ENCODE assay signal across 24 cellular contexts in the genomic region with DNA sequence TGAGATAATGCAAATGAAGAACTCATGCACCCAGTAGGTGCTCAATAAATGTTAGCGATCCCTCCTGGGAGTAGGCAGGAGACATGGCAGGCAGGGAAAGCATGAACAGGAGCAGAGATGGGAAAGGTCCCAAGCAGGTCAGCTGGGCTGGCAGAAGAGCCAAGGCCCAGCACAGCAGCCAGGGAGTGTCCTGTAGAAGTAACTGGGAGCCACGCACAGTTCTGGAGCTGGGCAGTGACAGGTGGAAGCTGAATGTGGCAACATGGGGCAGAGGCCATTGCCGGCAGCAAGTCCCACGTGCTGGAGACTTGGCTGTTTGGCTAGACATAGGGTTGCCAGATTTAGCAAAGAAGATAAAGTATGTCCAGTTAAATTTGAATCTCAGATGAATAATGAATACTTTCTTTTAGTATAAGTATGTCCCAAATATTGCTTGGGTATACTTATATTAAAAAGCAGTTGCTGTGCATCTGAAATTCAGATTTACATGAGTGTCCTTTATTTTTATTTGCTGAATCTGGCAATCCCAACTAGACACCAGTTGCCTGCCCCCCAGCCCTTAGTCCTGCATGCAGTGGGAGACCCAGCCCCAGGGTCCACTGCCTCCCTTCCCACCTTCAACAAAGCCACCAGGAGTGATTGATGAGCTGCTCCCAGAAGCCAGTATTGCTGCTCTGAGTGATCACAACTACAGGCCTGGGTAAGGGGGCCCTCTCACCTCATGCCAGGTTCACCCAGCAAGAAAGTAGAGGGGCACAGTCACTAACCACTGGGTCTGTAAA. TPM values are rescaled to one million over a fixed set of nuclear protein-coding genes. Genes with fewer than 3 reads are reported as not detected.
"Had no signal": no experiment of that assay in that cellular context is flagged by ENCODE, and none has a peak within 500 bp of the region (broad histone marks: within the 10 kb centered on the region; RNA-seq: fewer than 3 reads in every experiment).

No MANE protein-coding gene starts in this region.

- H3K27ac ChIP-seq: brain microvascular endothelial cell, left lung, spleen, transverse colon had no signal

- H3K9me3 Mint-ChIP-seq: activated T-helper 1 cell treated with anti-CD3 and anti-CD28 coated beads, Interleukin-12 subunit alpha, Interleukin-12 subunit beta, Interleukin-2, Interleukin-4 antibody, amounts not matched to agents 30 ng/mL and 10 ng/mL and 1 ng/mL, durations not matched to agents 14 hours and 24 hours and 36 hours; naive thymus-derived CD8-positive, alpha-beta T cell; neural crest cell; T-helper 2 cell treated with Interferon-gamma antibody and Interleukin-4, amounts not matched to agents 5 μg/mL and 100 μg/mL, for 36 hours had no signal

- H3K4me3 Mint-ChIP-seq: activated T-helper 1 cell treated with anti-CD3 and anti-CD28 coated beads, Interleukin-12 subunit alpha, Interleukin-12 subunit beta, Interleukin-2, Interleukin-4 antibody, amounts not matched to agents 30 ng/mL and 10 ng/mL and 1 ng/mL, durations not matched to agents 14 hours and 24 hours and 36 hours; naive thymus-derived CD8-positive, alpha-beta T cell; neural crest cell; T-helper 2 cell treated with Interferon-gamma antibody and Interleukin-4, amounts not matched to agents 5 μg/mL and 100 μg/mL, for 36 hours had no signal

- H3K27ac Mint-ChIP-seq: activated T-helper 1 cell treated with anti-CD3 and anti-CD28 coated beads, Interleukin-12 subunit alpha, Interleukin-12 subunit beta, Interleukin-2, Interleukin-4 antibody, amounts not matched to agents 30 ng/mL and 10 ng/mL and 1 ng/mL, durations not matched to agents 14 hours and 24 hours and 36 hours; naive thymus-derived CD8-positive, alpha-beta T cell; T-helper 2 cell treated with Interferon-gamma antibody and Interleukin-4, amounts not matched to agents 5 μg/mL and 100 μg/mL, for 36 hours had no signal

- H3K4me3 ChIP-seq: heart right ventricle, left lung, spleen, transverse colon had no signal

- H3K27me3 ChIP-seq: brain microvascular endothelial cell, transverse colon had no signal

- DNase-seq: activated CD4-positive, alpha-beta T cell treated with anti-CD3 and anti-CD28 coated beads for 48 hours; activated CD4-positive, alpha-beta T cell treated with anti-CD3 and anti-CD28 coated beads, Interleukin-2, amount 50 U/mL, for 48 hours; activated CD4-positive, CD25-positive, alpha-beta regulatory T cell; activated CD8-positive, alpha-beta memory T cell treated with anti-CD3 and anti-CD28 coated beads for 24 hours; activated gamma-delta T cell treated with Interleukin-2 at 50 U/mL for 16 hours; activated naive CD4-positive, alpha-beta T cell treated with anti-CD3 and anti-CD28 coated beads, Interleukin-2, amount 50 U/mL, for 16 hours; activated T-cell treated with anti-CD3 and anti-CD28 coated beads, Interleukin-2, amount 50 U/mL, for 1 hour; amniotic stem cell; brain microvascular endothelial cell; caudate nucleus; foreskin fibroblast; heart right ventricle; left lung; midbrain; occipital lobe; spleen; stimulated activated naive CD4-positive, alpha-beta T cell treated with Interleukin-2 at 50 U/mL for 16 hours; T-helper 1 cell; transverse colon had no signal

- H3K9me3 ChIP-seq: heart right ventricle, left lung, spleen, transverse colon had no signal

- H3K36me3 Mint-ChIP-seq: naive thymus-derived CD8-positive, alpha-beta T cell had no signal

- H3K36me3 ChIP-seq: brain microvascular endothelial cell, heart right ventricle, left lung, spleen, transverse colon had no signal

RNA-seq across cellular contexts. Expression of a gene that starts 29.7 kb away (rescaled TPM):
- total RNA-seq: endothelial cell of umbilical vein; naive thymus-derived CD8-positive, alpha-beta T cell; spleen had no signal
